1 cellular context compared by ENCODE assay signal in genomic region chr6:11705069-11705468, GRCh38.
TF ChIP-seq lines count a peak whose summit lies in the region.

No MANE protein-coding gene starts in this region.

TF ChIP-seq in GM23338, 12 proteins besides CTCF, POLR2A, EP300 and RAD21 (continued from another document):
- TF ChIP-seq ZNF462 (CRISPR knock-in tag; IDR thresholded peaks at IDR 0.05) (no peak), REST (IDR thresholded peaks at IDR 0.05; ENCODE audit: unreplicated experiment) (no peak), POLR2AphosphoS5 (IDR thresholded peaks at IDR 0.05; ENCODE audit: low read depth) (no peak), ETS1 (IDR thresholded peaks at IDR 0.05) (no peak), CREB1 (CRISPR knock-in tag; IDR thresholded peaks at IDR 0.05; ENCODE audit: low read depth) (no peak), EZH2 (IDR thresholded peaks at IDR 0.05; ENCODE audit: low read depth, unreplicated experiment) (no peak), JUNB (IDR thresholded peaks at IDR 0.05; ENCODE audit: unreplicated experiment) (no peak), STAT1 (IDR thresholded peaks at IDR 0.05; ENCODE audit: unreplicated experiment) (no peak)
